1 cellular context compared by ENCODE assay signal in genomic region chr13:93217701-93218100, GRCh38.
TF ChIP-seq lines count a peak whose summit lies in the region.

No MANE protein-coding gene starts in this region.

TF ChIP-seq in HepG2, 621 proteins besides CTCF, POLR2A, EP300 and RAD21 (continued from another document):
- TF ChIP-seq ZNF280B (CRISPR knock-in tag; IDR thresholded peaks at IDR 0.05; ENCODE audit: borderline replicate concordance) = no peak
- TF ChIP-seq RBAK (CRISPR knock-in tag; IDR thresholded peaks at IDR 0.05) = no peak
